ENCODE assay signal across 8 cellular contexts in the genomic region with DNA sequence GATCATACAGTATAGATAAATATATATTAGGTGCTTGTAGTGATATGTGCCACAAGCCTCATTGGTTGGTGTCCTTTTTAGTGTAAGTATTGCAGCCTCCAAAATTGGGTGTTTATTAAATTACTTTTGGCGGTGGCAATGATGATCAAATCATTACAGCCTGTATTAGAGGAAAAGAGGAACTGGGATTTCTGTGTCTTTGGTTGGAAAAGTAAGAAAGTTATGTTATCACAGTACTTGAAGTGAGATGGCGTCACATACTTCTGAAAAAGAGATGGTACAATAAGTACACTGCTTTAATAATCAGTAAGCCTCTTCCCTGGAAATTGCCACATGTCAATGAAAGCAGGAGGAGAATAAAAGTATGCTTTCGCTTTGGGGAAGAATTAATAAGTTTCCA. TPM values are rescaled to one million over a fixed set of nuclear protein-coding genes. Genes with fewer than 3 reads are reported as not detected.
A peak's percentile ranks its signal among the peaks of the same experiment; 100 is the strongest.
DNase-seq lines count a peak whose midpoint lies in the region; ATAC-seq and TF ChIP-seq lines count a peak whose summit lies in the region.

No MANE protein-coding gene starts in this region.

- DNase-seq in HCT116 (ENCODE audit: low read depth, low spot score) (no peak), sciatic nerve (ENCODE audit: low spot score) (no peak)
- no peak for DNase-seq in activated naive CD8-positive, alpha-beta T cell treated with anti-CD3 and anti-CD28 coated beads for 36 hours
- DNase-seq in stimulated activated CD4-positive, alpha-beta T cell treated with anti-CD3 and anti-CD28 coated beads, Interleukin-15, amount 100 ng/mL, for 24 hours = no peak
- no peak for DNase-seq in stimulated activated CD4-positive, alpha-beta T cell treated with anti-CD3 and anti-CD28 coated beads, Interleukin-12 subunit alpha, Interleukin-12 subunit beta, amount 100 ng/mL, for 4 hours

- H3K36me3 ChIP-seq in BLaER1 treated with 17β-estradiol and CSF1 and Interleukin-3, amounts not matched to agents 10 nM and 100 nM = no peaks in the 10 kb centered on the region
- H3K36me3 ChIP-seq in HCT116 (ENCODE audit: control insufficient read depth in 1 of 2, insufficient read depth in 2 of 2, low read length in 2 of 2) = no peaks in the 10 kb centered on the region

- ATAC-seq in HCT116 (no peak), sciatic nerve (no peak), GM19463 (IDR thresholded peaks at IDR 0.05; ENCODE audit: unreplicated experiment) (no peak)

- peak overlapping the region in 1 of 11 experiments; percentile 74; a peak in 2 of 22 replicates for H3K27ac ChIP-seq in BLaER1 treated with 17β-estradiol and CSF1 and Interleukin-3, amounts not matched to agents 10 nM and 100 nM
- H3K27ac ChIP-seq in HCT116 (ENCODE audit: low read depth, low read length) = peak overlapping the region; percentile 94; the same call in 1 of the 2 replicates

- intact Hi-C loops in HCT116 (cut with micrococcal nuclease) = no loop called here
- intact Hi-C loops in sciatic nerve (cut with DNase I) = no loop called here

- no peaks in the 10 kb centered on the region for H3K27me3 Mint-ChIP-seq in activated naive CD8-positive, alpha-beta T cell treated with anti-CD3 and anti-CD28 coated beads for 36 hours

- H3K4me3 Mint-ChIP-seq in activated naive CD8-positive, alpha-beta T cell treated with anti-CD3 and anti-CD28 coated beads for 36 hours = peak overlapping the region; percentile 96

- H4K20me1 ChIP-seq in BLaER1 treated with 17β-estradiol and CSF1 and Interleukin-3, amounts not matched to agents 10 nM and 100 nM = no peaks in the 10 kb centered on the region
- no peaks in the 10 kb centered on the region for H4K20me1 ChIP-seq in HCT116 (ENCODE audit: insufficient read depth)

- peak overlapping the region; percentile 63 for H2AFZ ChIP-seq in HCT116 (ENCODE audit: low read depth, low read length, poor library complexity, severe bottlenecking)

- no peaks in the 10 kb centered on the region for H3K9me2 ChIP-seq in HCT116 (ENCODE audit: insufficient read depth)

- H3K36me3 Mint-ChIP-seq in activated naive CD8-positive, alpha-beta T cell treated with anti-CD3 and anti-CD28 coated beads for 36 hours = peaks cover 32% of the 10 kb centered on the region

- BruUV-seq in HCT116 (replicated peaks; lab: Mats Ljungman, UMichigan) = no TSS peak

- TF ChIP-seq RAD21 in HCT116 (IDR thresholded peaks at IDR 0.05; ENCODE audit: low read depth) = no peak

- RAD21 ChIA-PET in HCT116 (lab: Charles Lee; ENCODE audit: low non-redundant PET in 1 of 2, low total read pairs in 2 of 2, uncharacterized antibody in 2 of 2, unreplicated experiment in 2 of 2) = no interaction called here

- peaks cover 11 to 20% (median 14%) of the 10 kb centered on the region in 10 experiments for H3K4me1 ChIP-seq in BLaER1 treated with 17β-estradiol and CSF1 and Interleukin-3, amounts not matched to agents 10 nM and 100 nM
- H3K4me1 ChIP-seq in HCT116 (ENCODE audit: control insufficient read depth in 1 of 2, insufficient read depth in 2 of 2, low read length in 2 of 2) (peaks cover 5 to 14% of the 10 kb centered on the region in 2 experiments; a peak in 3 of 4 replicates), mononuclear cell (ENCODE audit: insufficient read depth, low read length) (peaks cover 10% of the 10 kb centered on the region)

- no peak for TF ChIP-seq POLR2A in HCT116 (IDR thresholded peaks at IDR 0.05; ENCODE audit: borderline replicate concordance, extremely low read depth, insufficient read depth, insufficient read length)

- CTCF ChIA-PET in HCT116 (lab: Charles Lee) = interaction anchor here (1.4 kb wide), 1 partner anchor 43 kb away, joined by 3 read pairs; no protein-coding TSS in a partner anchor

- H3K4me2 ChIP-seq in BLaER1 treated with 17β-estradiol and CSF1 and Interleukin-3, amounts not matched to agents 10 nM and 100 nM = peak overlapping the region; percentile 73 to 98 (median 81)
- H3K4me2 ChIP-seq in HCT116 (ENCODE audit: low read length) = peak overlapping the region; percentile 78

- H3K4me1 Mint-ChIP-seq in activated naive CD8-positive, alpha-beta T cell treated with anti-CD3 and anti-CD28 coated beads for 36 hours = peaks cover 35% of the 10 kb centered on the region

- H3K4me3 ChIP-seq in BLaER1 treated with 17β-estradiol and CSF1 and Interleukin-3, amounts not matched to agents 10 nM and 100 nM = peak overlapping the region; percentile 56 to 76 (median 64); a peak in 18 of 20 replicates
- H3K4me3 ChIP-seq in HCT116 (replicated peaks in 1 of 2; ENCODE audit: low read depth in 1 of 2, low read length in 2 of 2) = peak overlapping the region; percentile 73 to 78
- H3K4me3 ChIP-seq in mononuclear cell (ENCODE audit: low read length) = peak overlapping the region; percentile 92

- peaks cover 4% of the 10 kb centered on the region; the same call in 1 of the 2 replicates for H3K79me2 ChIP-seq in HCT116 (ENCODE audit: insufficient read depth, low read length)

- peak overlapping the region; percentile 99 for H3K27ac Mint-ChIP-seq in activated naive CD8-positive, alpha-beta T cell treated with anti-CD3 and anti-CD28 coated beads for 36 hours

- POLR2A ChIA-PET in HCT116 (lab: Charles Lee) = interaction anchor here (1.1 to 1.2 kb wide), 3 partner anchors 11 to 24 kb away, joined by 3 to 6 read pairs (median 3); no protein-coding TSS in a partner anchor

- peaks cover 0 to 7% (median 0%) of the 10 kb centered on the region in 11 experiments; a peak in 1 of 22 replicates for H3K9me3 ChIP-seq in BLaER1 treated with 17β-estradiol and CSF1 and Interleukin-3, amounts not matched to agents 10 nM and 100 nM (replicated peaks in 1 of 11)
- H3K9me3 ChIP-seq in HCT116 (ENCODE audit: control insufficient read depth in 1 of 2, insufficient read depth in 1 of 2, low read depth in 1 of 2, low read length in 2 of 2) (no peaks in the 10 kb centered on the region), mononuclear cell (ENCODE audit: low read depth, low read length) (no peaks in the 10 kb centered on the region)

- peaks cover 0 to 6% (median 0%) of the 10 kb centered on the region in 11 experiments; a peak in 3 of 22 replicates for H3K27me3 ChIP-seq in BLaER1 treated with 17β-estradiol and CSF1 and Interleukin-3, amounts not matched to agents 10 nM and 100 nM
- no peaks in the 10 kb centered on the region for H3K27me3 ChIP-seq in HCT116 (ENCODE audit: insufficient read depth, low read length)
- H3K27me3 ChIP-seq in mononuclear cell (ENCODE audit: insufficient read depth, low read length) = no peaks in the 10 kb centered on the region

- no peak for TF ChIP-seq CTCF in HCT116 (IDR thresholded peaks at IDR 0.05 in 2 of 3, conservative IDR thresholded peaks at IDR 0.05 in 1 of 3; ENCODE audit: borderline replicate concordance in 1 of 3, insufficient read depth in 1 of 3, low read depth in 2 of 3, low read length in 2 of 3)

- no peak overlapping the region for H3K9ac ChIP-seq in BLaER1 treated with 17β-estradiol and CSF1 and Interleukin-3, amounts not matched to agents 10 nM and 100 nM
- peak overlapping the region; percentile 77 for H3K9ac ChIP-seq in HCT116 (ENCODE audit: low read length)

- H3K9me3 Mint-ChIP-seq in activated naive CD8-positive, alpha-beta T cell treated with anti-CD3 and anti-CD28 coated beads for 36 hours = no peaks in the 10 kb centered on the region

TF ChIP-seq in HCT116, 20 proteins besides CTCF, POLR2A, EP300 and RAD21:
- no peak for TF ChIP-seq POLR2AphosphoS5 (IDR thresholded peaks at IDR 0.05; ENCODE audit: low read depth, low read length)
- 0 out of 2 replicates have a peak, but pooled peaks have one; percentile 13 for TF ChIP-seq SIN3A (IDR thresholded peaks at IDR 0.05; ENCODE audit: low read depth)

RNA-seq across cellular contexts. Expression of a gene that starts 0.5 kb away (rescaled TPM):
- total RNA-seq in HCT116 (2021; ENCODE audit: unreplicated experiment) (8.7 TPM), mononuclear cell (16.7 TPM), sciatic nerve (2.7 TPM)
- polyA plus RNA-seq in HCT116 (2012) = 4.0 and 4.5 TPM in 2 replicates
- total RNA-seq in activated naive CD8-positive, alpha-beta T cell treated with anti-CD3 and anti-CD28 coated beads for 36 hours = 10 to 100 TPM; 49.1 to 50.7 TPM

RNA-seq across cellular contexts. Expression of a gene that starts 11.4 kb away (rescaled TPM):
- total RNA-seq in HCT116 (2021; ENCODE audit: unreplicated experiment) = 16.8 TPM
- 16.3 and 19.4 TPM in 2 replicates for polyA plus RNA-seq in HCT116 (2012)
- 10 to 100 TPM; 18.8 to 20.1 TPM for total RNA-seq in activated naive CD8-positive, alpha-beta T cell treated with anti-CD3 and anti-CD28 coated beads for 36 hours
- 1.5 TPM for total RNA-seq in mononuclear cell
- 49.6 TPM for total RNA-seq in sciatic nerve

RNA-seq across cellular contexts. Expression of a gene that starts 27.9 kb away (rescaled TPM):
- total RNA-seq in HCT116 (2021; ENCODE audit: unreplicated experiment) (0.30 TPM), mononuclear cell (90.4 TPM), sciatic nerve (20.8 TPM)
- polyA plus RNA-seq in HCT116 (2012) = not detected in 2 replicates
- 100 to 1,000 TPM; 148 to 150 TPM for total RNA-seq in activated naive CD8-positive, alpha-beta T cell treated with anti-CD3 and anti-CD28 coated beads for 36 hours

RNA-seq across cellular contexts. Expression of a gene that starts 51.8 kb away (rescaled TPM):
- 0.79 TPM for total RNA-seq in HCT116 (2021; ENCODE audit: unreplicated experiment)
- not detected in 2 replicates for polyA plus RNA-seq in HCT116 (2012)
- total RNA-seq in activated naive CD8-positive, alpha-beta T cell treated with anti-CD3 and anti-CD28 coated beads for 36 hours = 100 to 1,000 TPM; 364 TPM
- total RNA-seq in mononuclear cell = 136 TPM
- total RNA-seq in sciatic nerve = 2.5 TPM

Comparison
In these comparisons a context has a peak if more than half of its experiments do, and no peak if none do; other contexts are left out.
1. RNA of a gene that starts 27.9 kb away (total RNA-seq): 148 to 150 TPM in activated naive CD8-positive, alpha-beta T cell treated with anti-CD3 and anti-CD28 coated beads for 36 hours, 90.4 TPM in mononuclear cell (single experiment) and 20.8 TPM in sciatic nerve (single experiment); 0.30 TPM in HCT116 (single experiment); every median in the first group is over 10 times any median in the second.
2. Peak in every context shown above with its lines, with median percentiles within 50 percentile points of each other: H3K4me3 ChIP-seq.